9 cellular contexts compared by ENCODE assay signal in genomic region chr21:33541105-33541711, GRCh38. TPM values are rescaled to one million over a fixed set of nuclear protein-coding genes. Genes with fewer than 3 reads are reported as not detected.
A peak's percentile ranks its signal among the peaks of the same experiment; 100 is the strongest.
DNase-seq lines count a peak whose midpoint lies in the region; ATAC-seq, FAIRE-seq and TF ChIP-seq lines count a peak whose summit lies in the region.
"Had no signal": no experiment of that assay in that cellular context is flagged by ENCODE, and none has a peak within 500 bp of the region (broad histone marks: within the 10 kb centered on the region; RNA-seq: fewer than 3 reads in every experiment).

No MANE protein-coding gene starts in this region.

- POLR2A ChIA-PET in GM12878 (lab: Charles Lee): interaction anchor here (0.9 to 2.3 kb wide), 3 partner anchors 23 to 61 kb away, joined by 3 to 7 read pairs (median 7); partner anchors contain the start of genes DNAJC28 and TMEM50B

- TF ChIP-seq POLR2A in GM12878 (IDR thresholded peaks at IDR 0.05; ENCODE audit: low read depth, low read length): no peak

- H2AFZ ChIP-seq in GM12878 (ENCODE audit: control insufficient read depth, low read depth, low read length): peak overlapping the region; percentile 21

- H4K20me1 ChIP-seq in GM12878 (ENCODE audit: control insufficient read depth, insufficient read depth): peaks cover 2% of the 10 kb centered on the region; the same call in 1 of the 2 replicates

- SMC1A ChIA-PET in GM12878 (lab: Charles Lee; ENCODE audit: uncharacterized antibody, unreplicated experiment): interaction anchor here (0.8 to 1.8 kb wide), 3 partner anchors 59 to 62 kb away, joined by 3 to 6 read pairs (median 4); partner anchors contain the start of gene TMEM50B

- WGBS in GM12878 (ENCODE audit: insufficient coverage, insufficient replicate concordance, low lambda C conversion rate, missing lambda C conversion rate): 14% methylated on average over 19 of the region's 19 CpGs
- WGBS in liver: 39% methylated on average over 19 of the region's 19 CpGs
- WGBS in thymus: 64% methylated on average over 19 of the region's 19 CpGs

- H3K4me1 ChIP-seq in GM12878 (ENCODE audit: control insufficient read depth, insufficient read depth, low read length) (no peaks in the 10 kb centered on the region), liver (ENCODE audit: control insufficient read depth in 4 of 4, insufficient read depth in 4 of 4, low read length in 3 of 4) (peaks cover 3 to 37% (median 13%) of the 10 kb centered on the region in 4 donors), thymus (ENCODE audit: control insufficient read depth, insufficient read depth, low read length) (peaks cover 5% of the 10 kb centered on the region)

- TF ChIP-seq RAD21 in GM12878 (IDR thresholded peaks at IDR 0.05; ENCODE audit: insufficient read depth, low read depth, low read length) (no peak), liver (IDR thresholded peaks at IDR 0.05) (no peak)

- peak overlapping the region; percentile 56 for H3K4me2 ChIP-seq in GM12878 (ENCODE audit: control insufficient read depth, insufficient read depth)

- no TSS peak for BruUV-seq in GM12878 (replicated peaks; lab: Mats Ljungman, UMichigan)

- H3K4me3 ChIP-seq in GM12878 (peak overlapping the region; percentile 96), liver (ENCODE audit: low read depth in 1 of 3, low read length in 3 of 3) (peak overlapping the region; percentile 82 to 94 (median 91)), thymus (ENCODE audit: low read length) (peak overlapping the region; percentile 95)

- H3K9ac ChIP-seq in GM12878 (ENCODE audit: control insufficient read depth, insufficient read depth, low read length) (peak overlapping the region; percentile 100), liver (ENCODE audit: low read depth in 1 of 2, low read length in 2 of 2) (peak overlapping the region; percentile 92 to 95)

- peaks cover 68% of the 10 kb centered on the region for H3K79me2 ChIP-seq in GM12878 (ENCODE audit: control insufficient read depth, insufficient read depth, low read length)

- RAD21 ChIA-PET in GM12878 (lab: Charles Lee; ENCODE audit: unreplicated experiment): interaction anchor here (0.6 to 1.5 kb wide), 2 partner anchors 62 to 65 kb away, joined by 3 read pairs; no protein-coding TSS in a partner anchor

- no peaks in the 10 kb centered on the region for H3K9me3 ChIP-seq in GM12878 (replicated peaks; ENCODE audit: control insufficient read depth, insufficient read depth, low read length)
- no peaks in the 10 kb centered on the region for H3K9me3 ChIP-seq in liver (ENCODE audit: control insufficient read depth in 4 of 4, low read length in 3 of 4)
- no peaks in the 10 kb centered on the region for H3K9me3 ChIP-seq in thymus (ENCODE audit: control insufficient read depth)

- no peaks in the 10 kb centered on the region for H3K27me3 ChIP-seq in GM12878 (replicated peaks in 1 of 2; ENCODE audit: control insufficient read depth in 2 of 2, insufficient read depth in 2 of 2, low read length in 1 of 2)
- H3K27me3 ChIP-seq in liver (ENCODE audit: control insufficient read depth in 4 of 4, insufficient read depth in 4 of 4, low read length in 3 of 4): no peaks in the 10 kb centered on the region
- H3K27me3 ChIP-seq in thymus (ENCODE audit: control insufficient read depth, insufficient read depth): no peaks in the 10 kb centered on the region

- no peak for TF ChIP-seq EP300 in GM12878 (IDR thresholded peaks at IDR 0.05; ENCODE audit: borderline replicate concordance in 1 of 2, control insufficient read depth in 1 of 2, low read depth in 2 of 2, low read length in 2 of 2)

- DNase-seq in DMS53 (lab: John Stamatoyannopoulos, UW) (peak; percentile 47), DMS53 treated with DMSO at 0.1 percent for 48 hours (lab: John Stamatoyannopoulos, UW; ENCODE audit: unreplicated experiment) (no peak), NCI-H69 (lab: John Stamatoyannopoulos, UW) (peak; percentile 68), GM12878 (ENCODE audit: low read depth, low spot score) (peak; percentile 13), NCI-H510A (lab: John Stamatoyannopoulos, UW) (no peak), Ammon's horn (ENCODE audit: low spot score) (no peak)

- H3K27ac ChIP-seq in GM12878 (ENCODE audit: control insufficient read depth, insufficient read depth) (peak overlapping the region; percentile 100), liver (ENCODE audit: low read depth in 1 of 2, low read length in 2 of 2) (peak overlapping the region; percentile 99), thymus (ENCODE audit: low read depth) (peak overlapping the region; percentile 97)

- in situ Hi-C loops in GM12878 (cut with MboI): no loop called here

- no peak for FAIRE-seq in GM12878 (lab: Jason Lieb, UNC)
- FAIRE-seq: colon had no signal

- intact Hi-C loops in GM12878 (cut with micrococcal nuclease; ENCODE audit: unreplicated experiment): loop anchor here (5.0 to 10.0 kb wide), 5 partner anchors 46 to 769 kb away; partner anchors contain the start of genes DONSON, IFNGR2 and PAXBP1

- 0 out of 3 replicates have a peak, but pooled peaks have one; percentile 5 for ATAC-seq in GM12878

- CTCF ChIA-PET in GM12878 (lab: Yijun Ruan, JAX): interaction anchor here (0.9 to 2.5 kb wide), 4 partner anchors 16 to 65 kb away, joined by 3 to 15 read pairs (median 6); partner anchors contain the start of gene DONSON

- TF ChIP-seq CTCF in GM12878 (IDR thresholded peaks at IDR 0.05 in 2 of 3, conservative IDR thresholded peaks at IDR 0.05 in 1 of 3; ENCODE audit: control insufficient read depth in 2 of 3, extremely low read depth in 1 of 3, insufficient read depth in 1 of 3, low read depth in 3 of 3, low read length in 3 of 3) (no peak), liver (IDR thresholded peaks at IDR 0.05; ENCODE audit: low read depth, low read length, missing input control) (no peak)

- H3K36me3 ChIP-seq in GM12878 (ENCODE audit: control insufficient read depth in 2 of 2, insufficient read depth in 2 of 2, low read length in 1 of 2): peaks cover 2 to 21% of the 10 kb centered on the region in 2 experiments; a peak in 3 of 4 replicates
- peaks cover 0 to 21% (median 15%) of the 10 kb centered on the region in 4 donors for H3K36me3 ChIP-seq in liver (ENCODE audit: control insufficient read depth in 4 of 4, insufficient read depth in 3 of 4, low read depth in 1 of 4, low read length in 3 of 4)
- peaks cover 15% of the 10 kb centered on the region for H3K36me3 ChIP-seq in thymus (ENCODE audit: control insufficient read depth, insufficient read depth)

RNA-seq across cellular contexts. Expression of gene GART, which starts 0.7 kb away (rescaled TPM):
- total RNA-seq in GM12878 (2013; cell fraction: nucleolus; rRNA removed): 305 and 315 TPM in 2 replicates
- total RNA-seq in GM12878 (2014; rRNA removed): 96.6 and 104 TPM in 2 replicates
- 115 and 116 TPM in 2 replicates for total RNA-seq in GM12878 (2014; rRNA removed; fragmentation: Illumina TruSeq; extraction: Trizol)
- total RNA-seq in GM12878 (2021): 142 and 145 TPM in 2 replicates
- 39.3 TPM for polyA plus RNA-seq in GM12878 (2011; ENCODE audit: low read depth)
- polyA plus RNA-seq in GM12878 (2011; rRNA removed): 44.7 and 52.5 TPM in 2 replicates
- 29.1 and 34.3 TPM in 2 replicates for polyA plus RNA-seq in GM12878 (2011; cell fraction: cytosol; rRNA removed)
- 54.0 and 74.7 TPM in 2 replicates for polyA plus RNA-seq in GM12878 (2011; cell fraction: nucleus; rRNA removed)
- polyA plus RNA-seq in GM12878 (2012): 39.5 and 49.2 TPM in 2 replicates
- 150 and 157 TPM in 2 replicates for polyA plus RNA-seq in GM12878 (2014; fragmentation: Illumina TruSeq; extraction: Trizol)
- polyA plus RNA-seq in GM12878 (2014; fragmentation: Nextera tagmentation; extraction: Ambion mirVana): 10 to 100 TPM; 74.8 to 80.3 TPM
- 64.0 and 68.3 TPM in 2 replicates for polyA plus RNA-seq in GM12878 (2014; rRNA removed)
- 100 to 1,000 TPM; 177 to 178 TPM for polyA plus RNA-seq in GM12878 (2016; fragmentation: Nextera tagmentation; extraction: Ambion mirVana)
- polyA minus RNA-seq in GM12878 (2011; rRNA and poly(A)+ RNA removed): 35.4 and 42.8 TPM in 2 replicates
- polyA minus RNA-seq in GM12878 (2011; cell fraction: cytosol; rRNA and poly(A)+ RNA removed): 21.5 and 28.3 TPM in 2 replicates
- polyA minus RNA-seq in GM12878 (2011; cell fraction: nucleus; rRNA and poly(A)+ RNA removed): 31.3 and 44.2 TPM in 2 replicates
- total RNA-seq in liver: 10 to 100 TPM; 44.7 to 76.8 TPM
- 10 to 100 TPM; 15.7 to 19.2 TPM for polyA plus RNA-seq in liver
- 29.5 TPM for polyA plus RNA-seq in thymus

RNA-seq across cellular contexts. Expression of gene SON, which starts 1.6 kb away (rescaled TPM):
- total RNA-seq in GM12878 (2013; cell fraction: nucleolus; rRNA removed): 294 and 296 TPM in 2 replicates
- 130 and 146 TPM in 2 replicates for total RNA-seq in GM12878 (2014; rRNA removed)
- 122 and 133 TPM in 2 replicates for total RNA-seq in GM12878 (2014; rRNA removed; fragmentation: Illumina TruSeq; extraction: Trizol)
- total RNA-seq in GM12878 (2021): 250 and 270 TPM in 2 replicates
- polyA plus RNA-seq in GM12878 (2011; ENCODE audit: low read depth): 119 TPM
- 94.8 and 95.7 TPM in 2 replicates for polyA plus RNA-seq in GM12878 (2011; rRNA removed)
- 79.8 and 109 TPM in 2 replicates for polyA plus RNA-seq in GM12878 (2011; cell fraction: cytosol; rRNA removed)
- 266 and 369 TPM in 2 replicates for polyA plus RNA-seq in GM12878 (2011; cell fraction: nucleus; rRNA removed)
- 145 and 206 TPM in 2 replicates for polyA plus RNA-seq in GM12878 (2012)
- polyA plus RNA-seq in GM12878 (2014; fragmentation: Illumina TruSeq; extraction: Trizol): 232 and 307 TPM in 2 replicates
- polyA plus RNA-seq in GM12878 (2014; fragmentation: Nextera tagmentation; extraction: Ambion mirVana): 100 to 1,000 TPM; 418 to 788 TPM
- 113 and 131 TPM in 2 replicates for polyA plus RNA-seq in GM12878 (2014; rRNA removed)
- 100 to 1,000 TPM; 462 to 491 TPM for polyA plus RNA-seq in GM12878 (2016; fragmentation: Nextera tagmentation; extraction: Ambion mirVana)
- polyA minus RNA-seq in GM12878 (2011; rRNA and poly(A)+ RNA removed): 196 and 218 TPM in 2 replicates
- 76.0 and 102 TPM in 2 replicates for polyA minus RNA-seq in GM12878 (2011; cell fraction: cytosol; rRNA and poly(A)+ RNA removed)
- 107 and 132 TPM in 2 replicates for polyA minus RNA-seq in GM12878 (2011; cell fraction: nucleus; rRNA and poly(A)+ RNA removed)
- 100 to 1,000 TPM; 128 to 186 TPM for total RNA-seq in liver
- polyA plus RNA-seq in liver: 100 to 1,000 TPM in 1 of 2 donors, 10 to 100 TPM in 1; 42.7 to 264 TPM
- 265 TPM for polyA plus RNA-seq in thymus

RNA-seq across cellular contexts. Expression of gene DONSON, which starts 47.3 kb away (rescaled TPM):
- total RNA-seq in GM12878 (2013; cell fraction: nucleolus; rRNA removed): 25.2 and 30.0 TPM in 2 replicates
- total RNA-seq in GM12878 (2014; rRNA removed): 28.1 and 29.1 TPM in 2 replicates
- total RNA-seq in GM12878 (2014; rRNA removed; fragmentation: Illumina TruSeq; extraction: Trizol): 36.3 and 39.1 TPM in 2 replicates
- 21.6 and 23.4 TPM in 2 replicates for total RNA-seq in GM12878 (2021)
- polyA plus RNA-seq in GM12878 (2011; ENCODE audit: low read depth): 17.2 TPM
- polyA plus RNA-seq in GM12878 (2011; rRNA removed): 51.2 and 72.5 TPM in 2 replicates
- 24.8 and 27.8 TPM in 2 replicates for polyA plus RNA-seq in GM12878 (2011; cell fraction: cytosol; rRNA removed)
- 37.1 and 44.0 TPM in 2 replicates for polyA plus RNA-seq in GM12878 (2011; cell fraction: nucleus; rRNA removed)
- polyA plus RNA-seq in GM12878 (2012): 27.8 and 39.7 TPM in 2 replicates
- 40.5 and 51.2 TPM in 2 replicates for polyA plus RNA-seq in GM12878 (2014; fragmentation: Illumina TruSeq; extraction: Trizol)
- polyA plus RNA-seq in GM12878 (2014; fragmentation: Nextera tagmentation; extraction: Ambion mirVana): 10 to 100 TPM; 13.6 to 25.8 TPM
- polyA plus RNA-seq in GM12878 (2014; rRNA removed): 23.7 and 26.7 TPM in 2 replicates
- polyA plus RNA-seq in GM12878 (2016; fragmentation: Nextera tagmentation; extraction: Ambion mirVana): 10 to 100 TPM; 47.3 to 49.3 TPM
- polyA minus RNA-seq in GM12878 (2011; rRNA and poly(A)+ RNA removed): 32.1 and 37.0 TPM in 2 replicates
- 11.6 and 16.0 TPM in 2 replicates for polyA minus RNA-seq in GM12878 (2011; cell fraction: cytosol; rRNA and poly(A)+ RNA removed)
- 12.9 and 14.5 TPM in 2 replicates for polyA minus RNA-seq in GM12878 (2011; cell fraction: nucleus; rRNA and poly(A)+ RNA removed)
- total RNA-seq in liver: 10 to 100 TPM in 1 of 2 donors, 1 to 10 TPM in 1; 9.9 to 22.6 TPM
- polyA plus RNA-seq in liver: 1 to 10 TPM; 4.8 to 6.8 TPM
- polyA plus RNA-seq in thymus: 37.6 TPM

RNA-seq across cellular contexts. Expression of gene DNAJC28, which starts 49.7 kb away (rescaled TPM):
- 1.4 and 1.6 TPM in 2 replicates for total RNA-seq in GM12878 (2013; cell fraction: nucleolus; rRNA removed)
- 0.45 and 0.49 TPM in 2 replicates for total RNA-seq in GM12878 (2014; rRNA removed)
- total RNA-seq in GM12878 (2014; rRNA removed; fragmentation: Illumina TruSeq; extraction: Trizol): 0.63 and 0.74 TPM in 2 replicates
- total RNA-seq in GM12878 (2021): 0.26 and 0.58 TPM in 2 replicates
- 0.41 TPM for polyA plus RNA-seq in GM12878 (2011; ENCODE audit: low read depth)
- 0.34 and 0.88 TPM in 2 replicates for polyA plus RNA-seq in GM12878 (2011; rRNA removed)
- polyA plus RNA-seq in GM12878 (2011; cell fraction: cytosol; rRNA removed): 0.06 and 0.12 TPM in 2 replicates
- 0.12 and 0.18 TPM in 2 replicates for polyA plus RNA-seq in GM12878 (2011; cell fraction: nucleus; rRNA removed)
- 0.58 and 0.63 TPM in 2 replicates for polyA plus RNA-seq in GM12878 (2012)
- polyA plus RNA-seq in GM12878 (2014; fragmentation: Illumina TruSeq; extraction: Trizol): 0.32 and 0.54 TPM in 2 replicates
- under 1 TPM; 0.53 to 0.77 TPM for polyA plus RNA-seq in GM12878 (2014; fragmentation: Nextera tagmentation; extraction: Ambion mirVana)
- 0.46 and 0.59 TPM in 2 replicates for polyA plus RNA-seq in GM12878 (2014; rRNA removed)
- polyA plus RNA-seq in GM12878 (2016; fragmentation: Nextera tagmentation; extraction: Ambion mirVana): under 1 TPM; 0.29 to 0.55 TPM
- polyA minus RNA-seq in GM12878 (2011; rRNA and poly(A)+ RNA removed): 0.21 and 0.29 TPM in 2 replicates
- not detected in 2 replicates for polyA minus RNA-seq in GM12878 (2011; cell fraction: cytosol; rRNA and poly(A)+ RNA removed)
- 0.57 and 0.73 TPM in 2 replicates for polyA minus RNA-seq in GM12878 (2011; cell fraction: nucleus; rRNA and poly(A)+ RNA removed)
- total RNA-seq in liver: 1 to 10 TPM; 2.6 to 3.2 TPM
- 1 to 10 TPM in 1 of 2 donors, under 1 TPM in 1; 0.83 to 2.9 TPM for polyA plus RNA-seq in liver
- polyA plus RNA-seq in thymus: 3.9 TPM

Comparison
In these comparisons a context has a peak if more than half of its experiments do, and no peak if none do; other contexts are left out.
1. DNase-seq: peak in DMS53 (single experiment), NCI-H69 (single experiment) and GM12878 (single experiment); none in DMS53 treated with DMSO at 0.1 percent for 48 hours (single experiment), NCI-H510A (single experiment) and Ammon's horn (single experiment).
2. Peak in every context shown above with its lines, with median percentiles within 50 percentile points of each other: H3K27ac ChIP-seq and H3K4me3 ChIP-seq.